ENCODE assay signal across 9 cellular contexts in the genomic region with DNA sequence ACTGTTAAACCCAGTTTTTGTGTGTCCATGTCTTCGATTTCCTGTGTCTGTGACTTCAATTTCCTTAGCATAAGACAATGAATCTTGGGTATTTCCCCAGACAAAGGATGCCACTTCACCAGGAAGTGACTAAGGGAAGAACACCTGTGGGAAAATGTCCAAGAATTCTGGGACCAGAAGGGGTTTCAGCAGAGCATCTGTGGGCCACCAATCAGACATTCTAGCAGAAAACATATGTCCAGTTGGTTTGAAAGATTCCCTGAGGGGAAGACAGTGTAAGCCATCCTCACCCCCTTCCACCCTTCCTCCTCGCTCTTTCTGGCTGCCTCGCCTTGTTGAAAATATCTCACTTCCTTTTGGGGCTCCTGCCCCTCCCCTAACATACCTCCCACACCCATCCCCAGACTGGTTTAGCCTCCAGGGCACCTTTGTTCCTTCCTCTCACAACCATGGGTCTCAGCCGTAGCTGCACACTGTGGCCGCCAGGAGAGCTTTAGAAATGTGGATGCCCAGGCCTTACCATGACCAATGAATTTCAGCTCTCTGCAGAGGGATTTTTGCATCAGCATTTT. TPM values are rescaled to one million over a fixed set of nuclear protein-coding genes. Genes with fewer than 3 reads are reported as not detected.
A peak's percentile ranks its signal among the peaks of the same experiment; 100 is the strongest.
DNase-seq lines count a peak whose midpoint lies in the region; ATAC-seq, FAIRE-seq and TF ChIP-seq lines count a peak whose summit lies in the region.
"Had no signal": no experiment of that assay in that cellular context is flagged by ENCODE, and none has a peak within 500 bp of the region (broad histone marks: within the 10 kb centered on the region; RNA-seq: fewer than 3 reads in every experiment).

No MANE protein-coding gene starts in this region.

- CTCF ChIA-PET in activated B cell treated with CpG ODN at 0.5 μM for 24 hours (lab: Charles Lee) = interaction anchor here (0.6 to 1.7 kb wide), 9 partner anchors 10 to 131 kb away, joined by 3 to 6 read pairs (median 3); partner anchors contain the start of gene IFNAR1

- no peaks in the 10 kb centered on the region for H4K20me1 ChIP-seq in keratinocyte (ENCODE audit: control insufficient read depth, extremely low read depth, insufficient read depth, low read length)

- H3K4me3 ChIP-seq in keratinocyte (ENCODE audit: control insufficient read depth in 2 of 3, extremely low read depth in 1 of 3, insufficient read depth in 2 of 3, low read depth in 1 of 3, low read length in 3 of 3) (peak overlapping the region in 1 of 3 experiments; percentile 2), lower leg skin (ENCODE audit: low read depth, poor library complexity, severe bottlenecking) (no peak overlapping the region)
- H3K4me3 ChIP-seq: lung had no signal

- 38 to 49% methylated on average over 5 of the region's 5 CpGs for WGBS in lower leg skin, 2 donors

- POLR2A ChIA-PET in activated B cell treated with CpG ODN at 0.5 μM for 24 hours (lab: Charles Lee) = interaction anchor here (0.6 to 4.2 kb wide), 7 partner anchors 9 to 96 kb away, joined by 4 to 37 read pairs (median 9); partner anchors contain the start of genes IFNAR1 and IL10RB

- DNase-seq in activated CD4-positive, CD25-positive, alpha-beta regulatory T cell treated with anti-CD3 and anti-CD28 coated beads, Interleukin-2, amount 50 U/mL, for 72 hours = no peak
- DNase-seq in activated B cell treated with CpG ODN at 0.5 μM for 24 hours (peak; percentile 26), keratinocyte (ENCODE audit: low read depth, low spot score) (peak; percentile 62), NCI-H345 (lab: John Stamatoyannopoulos, UW) (no peak), lower leg skin (ENCODE audit: low spot score in 2 of 2) (no peak), NCI-H1105 (lab: John Stamatoyannopoulos, UW) (no peak)

- peaks cover 32% of the 10 kb centered on the region for H3K4me1 ChIP-seq in keratinocyte (ENCODE audit: control insufficient read depth, extremely low read depth, insufficient read depth, low read length)

- peak overlapping the region; percentile 82 for H2AFZ ChIP-seq in keratinocyte (ENCODE audit: control insufficient read depth, low read length)

- ATAC-seq in activated CD4-positive, CD25-positive, alpha-beta regulatory T cell treated with anti-CD3 and anti-CD28 coated beads, Interleukin-2, amount 50 U/mL, for 24 hours = peak; percentile 78 to 82
- ATAC-seq in HG03280 (IDR thresholded peaks at IDR 0.05; ENCODE audit: unreplicated experiment) (peak; percentile 62), activated B cell treated with CpG ODN at 0.5 μM for 24 hours (ENCODE audit: low read depth) (peak; percentile 80)

- peak overlapping the region; percentile 80 for H3K27ac Mint-ChIP-seq in activated B cell treated with CpG ODN at 0.5 μM for 24 hours

- FAIRE-seq in keratinocyte (lab: Jason Lieb, UNC) = peak; percentile 78

- TF ChIP-seq CTCF in activated B cell treated with CpG ODN at 0.5 μM for 24 hours (IDR thresholded peaks at IDR 0.05) (no peak), keratinocyte (optimal IDR thresholded peaks at IDR 0.05 in 1 of 3, IDR thresholded peaks at IDR 0.05 in 1 of 3, conservative IDR thresholded peaks at IDR 0.05 in 1 of 3; ENCODE audit: extremely low read depth in 1 of 3, insufficient read depth in 2 of 3, low read length in 3 of 3) (peak; percentile 46 to 61 (median 48)), lower leg skin (IDR thresholded peaks at IDR 0.05) (no peak)

- no peaks in the 10 kb centered on the region for H3K9me3 Mint-ChIP-seq in activated B cell treated with CpG ODN at 0.5 μM for 24 hours

- dilution Hi-C loops in keratinocyte (cut with MboI; ENCODE audit: extremely low pct_ligation_motif_present, low sequenced_read_pairs) = no loop called here

- intact Hi-C loops in activated B cell treated with CpG ODN at 0.5 μM for 24 hours (cut with micrococcal nuclease) (loop anchor here (1.0 kb wide), 2 partner anchors 21 to 25 kb away; partner anchors contain the start of gene IFNAR1), lower leg skin (cut with DNase I; ENCODE audit: low total_unique reads) (no loop called here)

- peak overlapping the region; percentile 83 for H3K4me2 ChIP-seq in keratinocyte (ENCODE audit: control insufficient read depth, extremely low read depth, insufficient read depth, low read depth, low read length)

- no peak for TF ChIP-seq POLR2A in lower leg skin (IDR thresholded peaks at IDR 0.05)

- H3K9ac ChIP-seq in keratinocyte (ENCODE audit: control insufficient read depth, extremely low read depth, insufficient read depth, low read length) = peak overlapping the region; percentile 28

- no peaks in the 10 kb centered on the region for H3K9me3 ChIP-seq in keratinocyte (ENCODE audit: control insufficient read depth, low read depth, low read length)

- no peaks in the 10 kb centered on the region for H3K27me3 Mint-ChIP-seq in activated B cell treated with CpG ODN at 0.5 μM for 24 hours

- peaks cover 82% of the 10 kb centered on the region for H3K4me1 Mint-ChIP-seq in activated B cell treated with CpG ODN at 0.5 μM for 24 hours

- no peaks in the 10 kb centered on the region for H3K9me1 ChIP-seq in keratinocyte (ENCODE audit: control insufficient read depth, extremely low read depth, insufficient read depth, low read length)

- H3K79me2 ChIP-seq in keratinocyte (ENCODE audit: control insufficient read depth, insufficient read depth, low read length) = no peaks in the 10 kb centered on the region

- H3K27me3 ChIP-seq in keratinocyte (ENCODE audit: control insufficient read depth, extremely low read depth, insufficient read depth, low read length) = no peaks in the 10 kb centered on the region

- peak overlapping the region; percentile 59 for H3K4me3 Mint-ChIP-seq in activated B cell treated with CpG ODN at 0.5 μM for 24 hours

- H3K36me3 Mint-ChIP-seq in activated B cell treated with CpG ODN at 0.5 μM for 24 hours (ENCODE audit: low read depth) = peaks cover 20% of the 10 kb centered on the region

- H3K27ac ChIP-seq in keratinocyte (ENCODE audit: control insufficient read depth, insufficient read depth, low read length) = peak overlapping the region; percentile 86

- H3K36me3 ChIP-seq in keratinocyte (ENCODE audit: control insufficient read depth in 2 of 2, extremely low read depth in 1 of 2, insufficient read depth in 2 of 2, low read length in 2 of 2) = no peaks in the 10 kb centered on the region

RNA-seq across cellular contexts. Expression of gene IFNAR1, which starts 25.5 kb away (rescaled TPM):
- total RNA-seq in activated B cell treated with CpG ODN at 0.5 μM for 24 hours (33.9 and 34.5 TPM in 2 replicates), lower leg skin (10 to 100 TPM; 17.0 to 19.4 (median 19.0) TPM)
- polyA plus RNA-seq in keratinocyte = 7.9 to 18.8 TPM (median 12.6 TPM) in 3 replicates
- 14.0 TPM for polyA plus RNA-seq in keratinocyte (2011; ENCODE audit: low read depth)
- polyA plus RNA-seq in keratinocyte (2011; cell fraction: cytosol; rRNA removed) = 8.4 and 14.1 TPM in 2 replicates
- 10.0 and 13.0 TPM in 2 replicates for polyA plus RNA-seq in keratinocyte (2011; cell fraction: nucleus; rRNA removed)
- 17.4 and 24.1 TPM in 2 replicates for polyA plus RNA-seq in keratinocyte (2012; ENCODE audit: low replicate concordance)
- polyA minus RNA-seq in keratinocyte = 6.7 to 18.2 TPM (median 15.2 TPM) in 3 replicates
- polyA minus RNA-seq in keratinocyte (2011; cell fraction: cytosol; rRNA and poly(A)+ RNA removed) = 26.3 TPM
- 12.3 and 22.5 TPM in 2 replicates for polyA minus RNA-seq in keratinocyte (2011; cell fraction: nucleus; rRNA and poly(A)+ RNA removed)

RNA-seq across cellular contexts. Expression of gene IL10RB, which starts 33.1 kb away (rescaled TPM):
- 36.7 and 37.9 TPM in 2 replicates for total RNA-seq in activated B cell treated with CpG ODN at 0.5 μM for 24 hours
- 17.4 to 24.1 TPM (median 19.6 TPM) in 3 replicates for polyA plus RNA-seq in keratinocyte
- polyA plus RNA-seq in keratinocyte (2011; ENCODE audit: low read depth) = 15.1 TPM
- polyA plus RNA-seq in keratinocyte (2011; cell fraction: cytosol; rRNA removed) = 15.8 and 20.4 TPM in 2 replicates
- 19.2 and 21.4 TPM in 2 replicates for polyA plus RNA-seq in keratinocyte (2011; cell fraction: nucleus; rRNA removed)
- 15.2 and 16.1 TPM in 2 replicates for polyA plus RNA-seq in keratinocyte (2012; ENCODE audit: low replicate concordance)
- 21.8 to 28.2 TPM (median 24.0 TPM) in 3 replicates for polyA minus RNA-seq in keratinocyte
- polyA minus RNA-seq in keratinocyte (2011; cell fraction: cytosol; rRNA and poly(A)+ RNA removed) = 21.7 TPM
- 10.0 and 14.2 TPM in 2 replicates for polyA minus RNA-seq in keratinocyte (2011; cell fraction: nucleus; rRNA and poly(A)+ RNA removed)
- 10 to 100 TPM; 27.6 to 33.3 (median 30.2) TPM for total RNA-seq in lower leg skin

Comparison
In these comparisons a context has a peak if more than half of its experiments do, and no peak if none do; other contexts are left out.
1. DNase-seq: peak in activated B cell treated with CpG ODN at 0.5 μM for 24 hours (single experiment) and keratinocyte (single experiment); none in activated CD4-positive, CD25-positive, alpha-beta regulatory T cell treated with anti-CD3 and anti-CD28 coated beads, Interleukin-2, amount 50 U/mL, for 72 hours (single experiment), NCI-H345 (single experiment), lower leg skin (0 of 2) and NCI-H1105 (single experiment).
2. CTCF ChIP-seq: peak in keratinocyte (3 of 3); none in activated B cell treated with CpG ODN at 0.5 μM for 24 hours (single experiment) and lower leg skin (0 of 3).
3. Peak in every context shown above with its lines, with median percentiles within 50 percentile points of each other: ATAC-seq.